In genomic region chr7:155203882-155204691, GRCh38 we compare ENCODE assay signal across 10 cellular contexts.
A peak's percentile ranks its signal among the peaks of the same experiment; 100 is the strongest.
DNase-seq lines count a peak whose midpoint lies in the region; ATAC-seq and TF ChIP-seq lines count a peak whose summit lies in the region.
"Had no signal": no experiment of that assay in that cellular context is flagged by ENCODE, and none has a peak within 500 bp of the region (broad histone marks: within the 10 kb centered on the region; RNA-seq: fewer than 3 reads in every experiment).

No MANE protein-coding gene starts in this region.

- H4K91ac ChIP-seq in neuronal stem cell (ENCODE audit: low read depth, low read length, poor library complexity), result no peak overlapping the region

- no peaks in the 10 kb centered on the region for H3K9me3 ChIP-seq in CD4-positive, CD25-positive, alpha-beta regulatory T cell (ENCODE audit: control insufficient read depth in 2 of 2, low read length in 2 of 2)
- H3K9me3 ChIP-seq in HEK293 (ENCODE audit: control insufficient read depth, insufficient read depth, low read depth, low read length) (no peaks in the 10 kb centered on the region), neuronal stem cell (replicated peaks in 1 of 2; ENCODE audit: control insufficient read depth in 2 of 2, insufficient read depth in 1 of 2, low read depth in 1 of 2, low read length in 2 of 2) (peaks cover 0 to 8% of the 10 kb centered on the region in 2 donors)

- peak overlapping the region; percentile 29 for H2BK15ac ChIP-seq in neuronal stem cell (ENCODE audit: low read length)

- H3K27me3 Mint-ChIP-seq in CD4-positive, CD25-positive, alpha-beta regulatory T cell, result peaks cover 4% of the 10 kb centered on the region
- H3K27me3 Mint-ChIP-seq in activated T-helper 17 cell treated with anti-CD3 and anti-CD28 coated beads, Interleukin-2, amount 50 U/mL, for 72 hours, result no peaks in the 10 kb centered on the region

- peak overlapping the region in 2 of 3 donors; percentile 22 to 42 for H3K27ac Mint-ChIP-seq in CD4-positive, CD25-positive, alpha-beta regulatory T cell
- peak overlapping the region; percentile 98 for H3K27ac Mint-ChIP-seq in activated T-helper 17 cell treated with anti-CD3 and anti-CD28 coated beads, Interleukin-2, amount 50 U/mL, for 72 hours

- no peak overlapping the region for H3K9ac ChIP-seq in neuronal stem cell (ENCODE audit: low read depth, low read length, poor library complexity)

- no peaks in the 10 kb centered on the region for H3K36me3 ChIP-seq in CD4-positive, CD25-positive, alpha-beta regulatory T cell (ENCODE audit: control insufficient read depth, insufficient read depth, low read length)
- H3K36me3 ChIP-seq in HEK293 (ENCODE audit: control insufficient read depth in 2 of 2, insufficient read depth in 1 of 2, low read length in 2 of 2) (no peaks in the 10 kb centered on the region), neuronal stem cell (replicated peaks in 1 of 2; ENCODE audit: control insufficient read depth in 2 of 2, insufficient read depth in 2 of 2, low read length in 2 of 2) (no peaks in the 10 kb centered on the region)

- no peak for DNase-seq in CD4-positive, CD25-positive, alpha-beta regulatory T cell
- no peak for DNase-seq in neuronal stem cell (ENCODE audit: low spot score)
- DNase-seq in NCI-H1930 (lab: John Stamatoyannopoulos, UW), result no peak
- DNase-seq in OCI-M2 (lab: John Stamatoyannopoulos, UW; ENCODE audit: unreplicated experiment), result no peak
- DNase-seq: GDM1, glutamatergic neuron, NCI-H1436 treated with DMSO at 0.1 percent for 48 hours had no signal

- H2BK12ac ChIP-seq in neuronal stem cell (ENCODE audit: low read length), result no peak overlapping the region

- no peak overlapping the region for H4K8ac ChIP-seq in neuronal stem cell (ENCODE audit: low read depth, low read length)

- peak overlapping the region; percentile 93 for H3K27ac ChIP-seq in CD4-positive, CD25-positive, alpha-beta regulatory T cell (ENCODE audit: insufficient read depth, low read length, poor library complexity, severe bottlenecking)
- H3K27ac ChIP-seq in HEK293 (ENCODE audit: extremely low read depth, low read depth, low read length), result no peak overlapping the region
- H3K27ac ChIP-seq in neuronal stem cell (replicated peaks; ENCODE audit: low read length), result no peak overlapping the region

- H3K4ac ChIP-seq in neuronal stem cell (ENCODE audit: low read length), result no peak overlapping the region

- H3K14ac ChIP-seq in neuronal stem cell (ENCODE audit: low read length), result no peak overlapping the region

- no CpG with 5 or more reads among the region's 14 CpGs for WGBS in neuronal stem cell (ENCODE audit: extremely low coverage in 2 of 2, insufficient read length in 2 of 2, insufficient replicate concordance in 1 of 2), 2 donors

- ATAC-seq in CD4-positive, CD25-positive, alpha-beta regulatory T cell (ENCODE audit: low read depth in 2 of 2), result no peak
- ATAC-seq in activated T-helper 17 cell treated with anti-CD3 and anti-CD28 coated beads, Interleukin-2, amount 50 U/mL, for 72 hours (replicated peaks), result no peak
- ATAC-seq in HG03354 (IDR thresholded peaks at IDR 0.05; ENCODE audit: poor library complexity, severe bottlenecking, unreplicated experiment), result no peak

- H2BK120ac ChIP-seq in neuronal stem cell (ENCODE audit: low read depth, low read length), result no peak overlapping the region

- peak overlapping the region; percentile 58 for H3K18ac ChIP-seq in neuronal stem cell (ENCODE audit: low read length)

- peaks cover 0 to 2% (median 0%) of the 10 kb centered on the region in 7 donors for H3K9me3 Mint-ChIP-seq in CD4-positive, CD25-positive, alpha-beta regulatory T cell
- peaks cover 3% of the 10 kb centered on the region for H3K9me3 Mint-ChIP-seq in activated T-helper 17 cell treated with anti-CD3 and anti-CD28 coated beads, Interleukin-2, amount 50 U/mL, for 72 hours

- H3K23ac ChIP-seq in neuronal stem cell (ENCODE audit: low read depth, low read length, poor library complexity), result no peak overlapping the region

- no peak overlapping the region for H3K4me2 ChIP-seq in neuronal stem cell (ENCODE audit: insufficient read depth, low read length, poor library complexity, severe bottlenecking)

- H3K36me3 Mint-ChIP-seq in CD4-positive, CD25-positive, alpha-beta regulatory T cell, result no peaks in the 10 kb centered on the region
- H3K36me3 Mint-ChIP-seq in activated T-helper 17 cell treated with anti-CD3 and anti-CD28 coated beads, Interleukin-2, amount 50 U/mL, for 72 hours (ENCODE audit: low read depth), result peaks cover 11% of the 10 kb centered on the region

- no peak overlapping the region for H2AFZ ChIP-seq in neuronal stem cell (ENCODE audit: low read length)

- CTCF ChIA-PET in HEK293 (lab: Yijun Ruan, JAX), result interaction anchor here (1.5 kb wide), 1 partner anchor 12 kb away, joined by 7 read pairs; no protein-coding TSS in a partner anchor

- peaks cover 19% of the 10 kb centered on the region for H3K4me1 ChIP-seq in CD4-positive, CD25-positive, alpha-beta regulatory T cell (ENCODE audit: control insufficient read depth, insufficient read depth, low read length, poor library complexity, severe bottlenecking)
- H3K4me1 ChIP-seq in HEK293 (ENCODE audit: control insufficient read depth, insufficient read depth, low read length) (no peaks in the 10 kb centered on the region), neuronal stem cell (ENCODE audit: control insufficient read depth in 2 of 2, insufficient read depth in 1 of 2, low read depth in 1 of 2, low read length in 2 of 2) (no peaks in the 10 kb centered on the region)

- no peaks in the 10 kb centered on the region for H3K27me3 ChIP-seq in CD4-positive, CD25-positive, alpha-beta regulatory T cell (ENCODE audit: control insufficient read depth, insufficient read depth, low read length)
- H3K27me3 ChIP-seq in neuronal stem cell (ENCODE audit: control insufficient read depth in 3 of 3, insufficient read depth in 3 of 3, low read depth in 1 of 3, low read length in 3 of 3), result no peaks in the 10 kb centered on the region

- POLR2A ChIA-PET in HEK293 (lab: Yijun Ruan, JAX), result interaction anchor here (2.1 to 2.6 kb wide), 2 partner anchors 26 to 93 kb away, joined by 16 to 19 read pairs; partner anchors contain the start of gene INSIG1

- H3K4me3 Mint-ChIP-seq in CD4-positive, CD25-positive, alpha-beta regulatory T cell, result peak overlapping the region in 3 of 4 donors; percentile 7 to 94 (median 85)
- no peak overlapping the region for H3K4me3 Mint-ChIP-seq in activated T-helper 17 cell treated with anti-CD3 and anti-CD28 coated beads, Interleukin-2, amount 50 U/mL, for 72 hours

- no peaks in the 10 kb centered on the region for H3K79me1 ChIP-seq in neuronal stem cell (ENCODE audit: low read depth, low read length)

- peak overlapping the region; percentile 12 for H2AK5ac ChIP-seq in neuronal stem cell (ENCODE audit: low read depth, low read length)

- H2BK5ac ChIP-seq in neuronal stem cell (ENCODE audit: low read length), result no peak overlapping the region

- H3K4me1 Mint-ChIP-seq in CD4-positive, CD25-positive, alpha-beta regulatory T cell, result peaks cover 11 to 30% (median 20%) of the 10 kb centered on the region in 4 donors
- peaks cover 31% of the 10 kb centered on the region for H3K4me1 Mint-ChIP-seq in activated T-helper 17 cell treated with anti-CD3 and anti-CD28 coated beads, Interleukin-2, amount 50 U/mL, for 72 hours

- H3K4me3 ChIP-seq in CD4-positive, CD25-positive, alpha-beta regulatory T cell (ENCODE audit: low read depth, low read length), result no peak overlapping the region
- H3K4me3 ChIP-seq in HEK293 (ENCODE audit: low read depth, low read length) (no peak overlapping the region), neuronal stem cell (ENCODE audit: low read length in 2 of 2) (no peak overlapping the region)

- no peak for TF ChIP-seq CTCF in HEK293 (tag by site-specific recombination; IDR thresholded peaks at IDR 0.05)

TF ChIP-seq in HEK293, 187 proteins besides CTCF, POLR2A, EP300 and RAD21:
- TF ChIP-seq, protein P1, sequence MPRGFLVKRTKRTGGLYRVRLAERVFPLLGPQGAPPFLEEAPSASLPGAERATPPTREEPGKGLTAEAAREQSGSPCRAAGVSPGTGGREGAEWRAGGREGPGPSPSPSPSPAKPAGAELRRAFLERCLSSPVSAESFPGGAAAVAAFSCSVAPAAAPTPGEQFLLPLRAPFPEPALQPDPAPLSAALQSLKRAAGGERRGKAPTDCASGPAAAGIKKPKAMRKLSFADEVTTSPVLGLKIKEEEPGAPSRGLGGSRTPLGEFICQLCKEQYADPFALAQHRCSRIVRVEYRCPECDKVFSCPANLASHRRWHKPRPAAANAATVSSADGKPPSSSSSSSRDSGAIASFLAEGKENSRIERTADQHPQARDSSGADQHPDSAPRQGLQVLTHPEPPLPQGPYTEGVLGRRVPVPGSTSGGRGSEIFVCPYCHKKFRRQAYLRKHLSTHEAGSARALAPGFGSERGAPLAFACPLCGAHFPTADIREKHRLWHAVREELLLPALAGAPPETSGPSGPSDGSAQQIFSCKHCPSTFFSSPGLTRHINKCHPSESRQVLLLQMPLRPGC (tag by site-specific recombination; IDR thresholded peaks at IDR 0.05), result no peak
- TF ChIP-seq GLIS1 (tag by site-specific recombination; IDR thresholded peaks at IDR 0.05) (peak; percentile 63), ZNF274 (IDR thresholded peaks at IDR 0.05; ENCODE audit: low read length) (no peak), ZNF274 (tag by site-specific recombination; IDR thresholded peaks at IDR 0.05; ENCODE audit: borderline replicate concordance) (no peak), ZNF302 (tag by site-specific recombination; IDR thresholded peaks at IDR 0.05; ENCODE audit: low read depth) (no peak), GLIS2 (tag by site-specific recombination; IDR thresholded peaks at IDR 0.05) (peak; percentile 13; the same call in 1 of the 2 replicates), ZNF791 (tag by site-specific recombination; IDR thresholded peaks at IDR 0.05) (no peak), ZNF426 (tag by site-specific recombination; IDR thresholded peaks at IDR 0.05) (no peak), KLF10 (tag by site-specific recombination; IDR thresholded peaks at IDR 0.05) (no peak), ZBTB17 (tag by site-specific recombination; IDR thresholded peaks at IDR 0.05) (no peak), OVOL3 (tag by site-specific recombination; IDR thresholded peaks at IDR 0.05) (no peak), YY2 (tag by site-specific recombination; IDR thresholded peaks at IDR 0.05) (no peak)
- TF ChIP-seq, protein P2, sequence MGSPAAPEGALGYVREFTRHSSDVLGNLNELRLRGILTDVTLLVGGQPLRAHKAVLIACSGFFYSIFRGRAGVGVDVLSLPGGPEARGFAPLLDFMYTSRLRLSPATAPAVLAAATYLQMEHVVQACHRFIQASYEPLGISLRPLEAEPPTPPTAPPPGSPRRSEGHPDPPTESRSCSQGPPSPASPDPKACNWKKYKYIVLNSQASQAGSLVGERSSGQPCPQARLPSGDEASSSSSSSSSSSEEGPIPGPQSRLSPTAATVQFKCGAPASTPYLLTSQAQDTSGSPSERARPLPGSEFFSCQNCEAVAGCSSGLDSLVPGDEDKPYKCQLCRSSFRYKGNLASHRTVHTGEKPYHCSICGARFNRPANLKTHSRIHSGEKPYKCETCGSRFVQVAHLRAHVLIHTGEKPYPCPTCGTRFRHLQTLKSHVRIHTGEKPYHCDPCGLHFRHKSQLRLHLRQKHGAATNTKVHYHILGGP (tag by site-specific recombination; IDR thresholded peaks at IDR 0.05), result no peak
